Comparison of ENCODE assay signal across 17 cellular contexts in the genomic region with DNA sequence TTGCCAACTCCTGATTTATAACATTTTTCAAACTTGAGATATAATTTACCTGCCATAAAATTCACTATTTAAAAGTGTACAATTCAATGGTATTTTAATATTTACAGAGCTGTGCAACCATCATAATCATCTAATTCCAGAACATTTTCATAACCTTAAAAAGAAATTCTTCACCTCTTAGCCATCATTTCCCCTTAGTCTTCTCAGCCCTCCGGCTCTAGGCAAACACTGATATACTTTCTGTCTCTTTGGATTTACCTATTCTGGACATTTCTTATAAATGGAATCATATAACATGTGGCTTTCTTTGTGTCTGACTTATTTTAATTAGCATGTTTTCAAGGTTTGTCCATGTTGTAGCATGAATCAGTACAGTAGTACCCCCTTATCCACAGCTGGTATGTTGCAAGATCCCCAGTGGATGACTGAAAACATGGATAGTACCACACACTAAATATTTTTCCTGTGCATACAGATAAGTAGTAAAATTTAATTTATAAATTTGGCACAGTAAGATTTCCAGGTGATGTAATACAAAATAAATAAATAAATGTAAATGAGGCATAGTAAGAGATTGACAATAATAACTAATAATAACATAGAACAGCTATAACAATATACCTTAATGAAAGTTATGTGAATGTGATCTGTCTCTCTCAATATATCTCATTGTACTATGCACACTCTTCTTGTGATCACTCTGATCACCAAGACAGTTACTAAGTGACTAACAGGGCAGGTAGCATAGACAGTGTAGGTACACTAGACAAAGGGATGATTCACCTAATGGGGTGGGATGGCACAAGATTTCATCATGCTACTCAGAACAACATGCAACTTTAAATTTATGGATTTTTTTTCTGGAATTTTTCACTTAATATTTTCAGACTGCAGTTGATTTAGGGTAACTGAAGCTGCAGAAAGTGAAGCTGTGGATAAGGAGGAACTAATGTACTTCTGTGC.
DNase-seq lines count a peak whose midpoint lies in the region; ATAC-seq and TF ChIP-seq lines count a peak whose summit lies in the region.
"Had no signal": no experiment of that assay in that cellular context is flagged by ENCODE, and none has a peak within 500 bp of the region (broad histone marks: within the 10 kb centered on the region; RNA-seq: fewer than 3 reads in every experiment).

No MANE protein-coding gene starts in this region.

- peak overlapping the region; percentile 71 for H3K27ac Mint-ChIP-seq in chondrocyte (ENCODE audit: unreplicated experiment)
- H3K27ac Mint-ChIP-seq: GM23338, IgD-negative memory B cell had no signal

- no TSS peak for BruUV-seq in A673 (replicated peaks; lab: Mats Ljungman, UMichigan)

- H3K27ac ChIP-seq in A673 (ENCODE audit: low read depth, low read length, poor library complexity, severe bottlenecking) = no peak overlapping the region
- H3K27ac ChIP-seq: uterus had no signal

- H3K9me3 ChIP-seq in A673 (ENCODE audit: low read depth, low read length, poor library complexity, severe bottlenecking) = no peaks in the 10 kb centered on the region
- H3K9me3 ChIP-seq: uterus had no signal

- H3K4me1 Mint-ChIP-seq in chondrocyte (ENCODE audit: low read depth) = peaks cover 25% of the 10 kb centered on the region
- H3K4me1 Mint-ChIP-seq: GM23338 had no signal

- no peak overlapping the region for H3K4me3 ChIP-seq in A673 (ENCODE audit: low read depth, low read length, poor library complexity, severe bottlenecking)
- H3K4me3 ChIP-seq: GM23338, uterus had no signal

- POLR2A ChIA-PET in A673 (lab: Charles Lee; ENCODE audit: low non-redundant PET) = no interaction called here

- CTCF ChIA-PET in A673 (lab: Charles Lee) = no interaction called here

- intact Hi-C loops in A673 (cut with micrococcal nuclease; ENCODE audit: unreplicated experiment) = no loop called here

- H3K4me1 ChIP-seq in A673 (ENCODE audit: insufficient read depth, low read length, poor library complexity, severe bottlenecking) = no peaks in the 10 kb centered on the region
- H3K4me1 ChIP-seq: uterus had no signal

- no peaks in the 10 kb centered on the region for H3K27me3 Mint-ChIP-seq in chondrocyte (ENCODE audit: low read depth)
- H3K27me3 Mint-ChIP-seq: IgD-negative memory B cell had no signal

- peaks cover 22% of the 10 kb centered on the region for H3K36me3 Mint-ChIP-seq in chondrocyte (ENCODE audit: low read depth)

- H3K36me3 ChIP-seq in A673 (ENCODE audit: insufficient read depth, low read length, poor library complexity, severe bottlenecking) = peaks cover 3% of the 10 kb centered on the region
- H3K36me3 ChIP-seq: uterus had no signal

- H3K27me3 ChIP-seq in A673 (replicated peaks; ENCODE audit: insufficient read depth, low read depth, low read length, poor library complexity) = no peaks in the 10 kb centered on the region
- H3K27me3 ChIP-seq: uterus had no signal

- no peak overlapping the region for H3K4me3 Mint-ChIP-seq in chondrocyte (ENCODE audit: unreplicated experiment)
- H3K4me3 Mint-ChIP-seq: GM23338 had no signal

- no peak for DNase-seq in activated CD4-positive, CD25-positive, alpha-beta regulatory T cell treated with anti-CD3 and anti-CD28 coated beads, Interleukin-2, amount 50 U/mL, for 72 hours
- peak; percentile 40 for DNase-seq in NCI-H69 (lab: John Stamatoyannopoulos, UW)
- no peak for DNase-seq in chondrocyte (ENCODE audit: low spot score)
- DNase-seq in putamen (ENCODE audit: low spot score) = peak; percentile 27
- DNase-seq in A673 (ENCODE audit: low spot score) = no peak
- DNase-seq in activated CD8-positive, alpha-beta memory T cell treated with anti-CD3 and anti-CD28 coated beads, Interleukin-2, amount 50 U/mL, for 48 hours = no peak
- DNase-seq in stimulated activated CD4-positive, alpha-beta T cell treated with anti-CD3 and anti-CD28 coated beads, Interleukin-2, amount 100 ng/mL, for 48 hours = no peak
- DNase-seq: foreskin melanocyte; mesenchymal stem cell; NCI-H1092; stimulated activated naive CD4-positive, alpha-beta T cell; SW 1271; uterus had no signal

- ATAC-seq in activated CD4-positive, CD25-positive, alpha-beta regulatory T cell treated with anti-CD3 and anti-CD28 coated beads, Interleukin-2, amount 50 U/mL, for 24 hours = peak; percentile 38 to 78
- ATAC-seq: GM23338, sciatic nerve had no signal

- H3K9me3 Mint-ChIP-seq in chondrocyte (ENCODE audit: low read depth) = no peaks in the 10 kb centered on the region
- H3K9me3 Mint-ChIP-seq: GM23338, IgD-negative memory B cell had no signal

- no peak for TF ChIP-seq CTCF in chondrocyte (IDR thresholded peaks at IDR 0.05)
- no peak for TF ChIP-seq CTCF in A673 (conservative IDR thresholded peaks at IDR 0.05; ENCODE audit: low read depth, low read length)

Comparison
In these comparisons a context has a peak if more than half of its experiments do, and no peak if none do; other contexts are left out.
1. DNase-seq: peak in NCI-H69 (single experiment) and putamen (single experiment); none in activated CD4-positive, CD25-positive, alpha-beta regulatory T cell treated with anti-CD3 and anti-CD28 coated beads, Interleukin-2, amount 50 U/mL, for 72 hours (single experiment), chondrocyte (single experiment), A673 (single experiment), activated CD8-positive, alpha-beta memory T cell treated with anti-CD3 and anti-CD28 coated beads, Interleukin-2, amount 50 U/mL, for 48 hours (single experiment) and stimulated activated CD4-positive, alpha-beta T cell treated with anti-CD3 and anti-CD28 coated beads, Interleukin-2, amount 100 ng/mL, for 48 hours (0 of 2).